12 cellular contexts compared by ENCODE assay signal in genomic region chr1:243345205-243345604, GRCh38.
DNase-seq lines count a peak whose midpoint lies in the region; ATAC-seq and TF ChIP-seq lines count a peak whose summit lies in the region.
"Had no signal": no experiment of that assay in that cellular context is flagged by ENCODE, and none has a peak within 500 bp of the region (broad histone marks: within the 10 kb centered on the region; RNA-seq: fewer than 3 reads in every experiment).

No MANE protein-coding gene starts in this region.

- ATAC-seq in left colon, result no peak
- ATAC-seq: upper lobe of right lung had no signal

- H3K4me1 Mint-ChIP-seq in type B pancreatic cell (ENCODE audit: unreplicated experiment), result peaks cover 4% of the 10 kb centered on the region
- H3K4me1 Mint-ChIP-seq: B cell had no signal

- peaks cover 17% of the 10 kb centered on the region for H3K36me3 Mint-ChIP-seq in type B pancreatic cell

- H3K27ac Mint-ChIP-seq in type B pancreatic cell, result no peak overlapping the region
- H3K27ac Mint-ChIP-seq: B cell, memory B cell had no signal

- TF ChIP-seq CTCF in fibroblast of mammary gland (conservative IDR thresholded peaks at IDR 0.05; ENCODE audit: control insufficient read depth, insufficient read depth, low read depth, low read length) (no peak), type B pancreatic cell (conservative IDR thresholded peaks at IDR 0.05) (peak; percentile 28)

- no peaks in the 10 kb centered on the region for H3K9me3 Mint-ChIP-seq in type B pancreatic cell
- H3K9me3 Mint-ChIP-seq: memory B cell had no signal

- no peak overlapping the region for H3K4me3 Mint-ChIP-seq in type B pancreatic cell
- H3K4me3 Mint-ChIP-seq: B cell, memory B cell had no signal

- intact Hi-C loops in left colon (cut with DNase I, micrococcal nuclease), result loop anchor here (2.0 to 10.0 kb wide), 3 partner anchors 400 to 930 kb away; no protein-coding TSS in a partner anchor

- no peaks in the 10 kb centered on the region for H3K27me3 Mint-ChIP-seq in type B pancreatic cell
- H3K27me3 Mint-ChIP-seq: B cell, memory B cell had no signal

- DNase-seq in SIG-M5 treated with dmso at 0.1 percent for 504 hours (lab: John Stamatoyannopoulos, UW; ENCODE audit: unreplicated experiment) (peak; percentile 9), SIG-M5 (lab: John Stamatoyannopoulos, UW) (no peak), NCI-H524 treated with DMSO at 0.1 percent for 48 hours (lab: John Stamatoyannopoulos, UW) (peak; percentile 40), fibroblast of mammary gland (ENCODE audit: low read depth) (peak; percentile 34), type B pancreatic cell (ENCODE audit: extremely low spot score, unreplicated experiment) (no peak), AML-193 (lab: John Stamatoyannopoulos, UW) (no peak), AG20443 (ENCODE audit: low spot score) (no peak), left colon (no peak)
- DNase-seq: stimulated activated CD4-positive, alpha-beta T cell treated with anti-CD3 and anti-CD28 coated beads, Interleukin-2, amount 100 ng/mL, for 48 hours; upper lobe of right lung had no signal

- H3K4me3 ChIP-seq in fibroblast of mammary gland (ENCODE audit: control insufficient read depth, low read depth, low read length), result no peak overlapping the region
- H3K4me3 ChIP-seq: upper lobe of right lung had no signal

Comparison
In these comparisons a context has a peak if more than half of its experiments do, and no peak if none do; other contexts are left out.
1. DNase-seq: peak in SIG-M5 treated with dmso at 0.1 percent for 504 hours (single experiment), NCI-H524 treated with DMSO at 0.1 percent for 48 hours (single experiment) and fibroblast of mammary gland (single experiment); none in SIG-M5 (single experiment), type B pancreatic cell (single experiment), AML-193 (0 of 2), AG20443 (single experiment) and left colon (0 of 2).